In the genomic region with DNA sequence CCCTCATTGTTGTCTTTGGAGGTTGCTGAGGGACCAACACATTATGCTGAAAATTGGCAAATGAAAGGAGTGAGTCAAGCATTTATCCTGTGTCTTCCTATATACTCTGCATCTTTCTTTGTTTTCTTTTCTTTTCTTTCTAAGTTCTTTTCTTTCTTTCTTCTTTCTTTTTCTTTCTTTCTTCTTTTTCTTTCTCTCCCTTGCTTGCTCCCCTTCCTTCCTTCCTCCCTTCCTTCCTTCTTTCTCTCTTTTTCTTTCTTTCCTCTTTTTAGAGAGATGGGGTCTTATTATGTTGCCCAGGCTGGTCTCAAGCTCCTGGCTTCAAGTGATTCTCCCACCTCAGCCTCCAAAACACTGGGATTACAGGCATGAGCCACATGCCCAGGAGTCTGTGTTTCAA, we compare ENCODE assay signal across 2 cellular contexts.
TF ChIP-seq lines count a peak whose summit lies in the region.

No MANE protein-coding gene starts in this region.

TF ChIP-seq in HEK293, 187 proteins besides CTCF, POLR2A, EP300 and RAD21:
- TF ChIP-seq ZNF530 (tag by site-specific recombination; IDR thresholded peaks at IDR 0.05; ENCODE audit: low read depth) (no peak), ZNF366 (tag by site-specific recombination; conservative IDR thresholded peaks at IDR 0.05) (peak; percentile 63; the same call in 1 of the 2 replicates), ZBTB17 (tag by site-specific recombination; IDR thresholded peaks at IDR 0.05) (no peak)
- TF ChIP-seq, protein P1, sequence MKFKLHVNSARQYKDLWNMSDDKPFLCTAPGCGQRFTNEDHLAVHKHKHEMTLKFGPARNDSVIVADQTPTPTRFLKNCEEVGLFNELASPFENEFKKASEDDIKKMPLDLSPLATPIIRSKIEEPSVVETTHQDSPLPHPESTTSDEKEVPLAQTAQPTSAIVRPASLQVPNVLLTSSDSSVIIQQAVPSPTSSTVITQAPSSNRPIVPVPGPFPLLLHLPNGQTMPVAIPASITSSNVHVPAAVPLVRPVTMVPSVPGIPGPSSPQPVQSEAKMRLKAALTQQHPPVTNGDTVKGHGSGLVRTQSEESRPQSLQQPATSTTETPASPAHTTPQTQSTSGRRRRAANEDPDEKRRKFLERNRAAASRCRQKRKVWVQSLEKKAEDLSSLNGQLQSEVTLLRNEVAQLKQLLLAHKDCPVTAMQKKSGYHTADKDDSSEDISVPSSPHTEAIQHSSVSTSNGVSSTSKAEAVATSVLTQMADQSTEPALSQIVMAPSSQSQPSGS (tag by site-specific recombination; IDR thresholded peaks at IDR 0.05; ENCODE audit: low read depth), result no peak

TF ChIP-seq in K562, 482 proteins besides CTCF, POLR2A, EP300 and RAD21:
- TF ChIP-seq ESRRA (IDR thresholded peaks at IDR 0.05; ENCODE audit: borderline replicate concordance, low read depth), result no peak
- TF ChIP-seq, protein P2, sequence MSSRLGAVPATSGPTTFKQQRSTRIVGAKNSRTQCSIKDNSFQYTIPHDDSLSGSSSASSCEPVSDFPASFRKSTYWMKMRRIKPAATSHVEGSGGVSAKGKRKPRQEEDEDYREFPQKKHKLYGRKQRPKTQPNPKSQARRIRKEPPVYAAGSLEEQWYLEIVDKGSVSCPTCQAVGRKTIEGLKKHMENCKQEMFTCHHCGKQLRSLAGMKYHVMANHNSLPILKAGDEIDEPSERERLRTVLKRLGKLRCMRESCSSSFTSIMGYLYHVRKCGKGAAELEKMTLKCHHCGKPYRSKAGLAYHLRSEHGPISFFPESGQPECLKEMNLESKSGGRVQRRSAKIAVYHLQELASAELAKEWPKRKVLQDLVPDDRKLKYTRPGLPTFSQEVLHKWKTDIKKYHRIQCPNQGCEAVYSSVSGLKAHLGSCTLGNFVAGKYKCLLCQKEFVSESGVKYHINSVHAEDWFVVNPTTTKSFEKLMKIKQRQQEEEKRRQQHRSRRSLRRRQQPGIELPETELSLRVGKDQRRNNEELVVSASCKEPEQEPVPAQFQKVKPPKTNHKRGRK (tag; IDR thresholded peaks at IDR 0.05), result peak; percentile 93
